21 cellular contexts compared by ENCODE assay signal in genomic region chr2:233953106-233953801, GRCh38. TPM values are rescaled to one million over a fixed set of nuclear protein-coding genes. Genes with fewer than 3 reads are reported as not detected.
DNase-seq lines count a peak whose midpoint lies in the region; ATAC-seq, FAIRE-seq and TF ChIP-seq lines count a peak whose summit lies in the region.
"Had no signal": no experiment of that assay in that cellular context is flagged by ENCODE, and none has a peak within 500 bp of the region (broad histone marks: within the 10 kb centered on the region; RNA-seq: fewer than 3 reads in every experiment).

No MANE protein-coding gene starts in this region.

- intact Hi-C loops in MCF 10A (cut with micrococcal nuclease), result no loop called here

- H3K4me1 Mint-ChIP-seq in MCF 10A (ENCODE audit: insufficient read depth, unreplicated experiment), result no peaks in the 10 kb centered on the region
- H3K4me1 Mint-ChIP-seq: activated T-helper 17 cell treated with anti-CD3 and anti-CD28 coated beads, Interleukin-2, amount 50 U/mL, for 72 hours; CD4-positive, alpha-beta memory T cell; GM23338 had no signal

- no peak overlapping the region for H3K27ac Mint-ChIP-seq in MCF 10A (ENCODE audit: low read depth, unreplicated experiment)
- H3K27ac Mint-ChIP-seq: activated T-helper 17 cell treated with anti-CD3 and anti-CD28 coated beads, Interleukin-2, amount 50 U/mL, for 72 hours; CD4-positive, alpha-beta memory T cell; dendritic cell treated with granulocyte-macrophage colony-stimulating factor and Interleukin-4, amounts not matched to agents 40 ng/mL and 50 ng/mL, for 4 days; GM23338; stimulated activated naive CD8-positive, alpha-beta T cell treated with anti-CD3 and anti-CD28 coated beads, Interleukin-15, Interleukin-2, amounts not matched to agents 100 ng/mL and 50 ng/mL, for 24 hours had no signal

- FAIRE-seq in H54 (lab: Jason Lieb, UNC), result no peak
- FAIRE-seq: bronchial epithelial cell had no signal

- POLR2A ChIA-PET in MCF 10A (lab: Yijun Ruan, JAX), result interaction anchor here (0.5 to 1.0 kb wide), 2 partner anchors 10 to 283 kb away, joined by 3 read pairs; no protein-coding TSS in a partner anchor

- CTCF ChIA-PET in MCF 10A (lab: Yijun Ruan, JAX), result interaction anchor here (0.6 to 1.2 kb wide), 4 partner anchors 20 to 549 kb away, joined by 3 to 5 read pairs (median 3); no protein-coding TSS in a partner anchor

- BruUV-seq in MCF 10A (replicated peaks; lab: Mats Ljungman, UMichigan), result no TSS peak

- no peak for TF ChIP-seq CTCF in MCF 10A (IDR thresholded peaks at IDR 0.05; ENCODE audit: unreplicated experiment)

- no peaks in the 10 kb centered on the region for H3K9me3 Mint-ChIP-seq in MCF 10A (ENCODE audit: unreplicated experiment)
- H3K9me3 Mint-ChIP-seq: dendritic cell treated with granulocyte-macrophage colony-stimulating factor and Interleukin-4, amounts not matched to agents 40 ng/mL and 50 ng/mL, for 4 days; GM23338; stimulated activated naive CD8-positive, alpha-beta T cell treated with anti-CD3 and anti-CD28 coated beads, Interleukin-15, Interleukin-2, amounts not matched to agents 100 ng/mL and 50 ng/mL, for 24 hours had no signal

- DNase-seq in COR-L47 (lab: John Stamatoyannopoulos, UW) (peak; percentile 63), NCI-H1417 treated with DMSO at 0.1 percent for 48 hours (lab: John Stamatoyannopoulos, UW) (peak; percentile 77), NCI-H526 (lab: John Stamatoyannopoulos, UW) (peak; percentile 33 to 49), epidermal melanocyte (ENCODE audit: insufficient read length, low spot score) (peak; percentile 30), erythroblast (lab: John Stamatoyannopoulos, UW) (no peak), H54 (ENCODE audit: insufficient read length, low spot score) (no peak), MCF 10A (ENCODE audit: unreplicated experiment) (no peak)
- DNase-seq: CD4-positive, alpha-beta memory T cell; Kasumi-1; NCI-H1694 treated with DMSO at 0.1 percent for 48 hours; stimulated activated CD4-positive, alpha-beta T cell treated with anti-CD3 and anti-CD28 coated beads, Interleukin-15, amount 100 ng/mL, for 24 hours; T-helper 2 cell; upper lobe of left lung had no signal

- no peak overlapping the region for H3K4me3 Mint-ChIP-seq in MCF 10A (ENCODE audit: unreplicated experiment)
- H3K4me3 Mint-ChIP-seq: activated T-helper 17 cell treated with anti-CD3 and anti-CD28 coated beads, Interleukin-2, amount 50 U/mL, for 72 hours; CD4-positive, alpha-beta memory T cell; dendritic cell treated with granulocyte-macrophage colony-stimulating factor and Interleukin-4, amounts not matched to agents 40 ng/mL and 50 ng/mL, for 4 days; GM23338; stimulated activated naive CD8-positive, alpha-beta T cell treated with anti-CD3 and anti-CD28 coated beads, Interleukin-15, Interleukin-2, amounts not matched to agents 100 ng/mL and 50 ng/mL, for 24 hours had no signal

- peaks cover 50% of the 10 kb centered on the region for H3K27me3 Mint-ChIP-seq in MCF 10A (ENCODE audit: insufficient read depth, unreplicated experiment)

- no peak for ATAC-seq in HG02642 (IDR thresholded peaks at IDR 0.05; ENCODE audit: poor library complexity, unreplicated experiment)
- ATAC-seq: activated CD4-positive, CD25-positive, alpha-beta regulatory T cell treated with anti-CD3 and anti-CD28 coated beads, Interleukin-2, amount 50 U/mL, for 24 hours; activated T-helper 17 cell treated with anti-CD3 and anti-CD28 coated beads, Interleukin-2, amount 50 U/mL, for 72 hours; gastroesophageal sphincter; GM23338 had no signal

- no peaks in the 10 kb centered on the region for H3K36me3 Mint-ChIP-seq in MCF 10A (ENCODE audit: insufficient read depth, unreplicated experiment)
- H3K36me3 Mint-ChIP-seq: CD4-positive, alpha-beta memory T cell had no signal

- TF ChIP-seq POLR2A in erythroblast (IDR thresholded peaks at IDR 0.05; ENCODE audit: low read length), result no peak
- TF ChIP-seq POLR2A in H54 (IDR thresholded peaks at IDR 0.05; ENCODE audit: low read depth, low read length), result no peak

RNA-seq across cellular contexts. Expression of gene TRPM8, which starts 36.1 kb away (rescaled TPM):
- not detected in 2 replicates for total RNA-seq in MCF 10A (2022)
- total RNA-seq: bronchial epithelial cell; CD4-positive, alpha-beta memory T cell; gastroesophageal sphincter had no signal

Comparison
In these comparisons a context has a peak if more than half of its experiments do, and no peak if none do; other contexts are left out.
1. DNase-seq: peak in COR-L47 (single experiment), NCI-H1417 treated with DMSO at 0.1 percent for 48 hours (single experiment), NCI-H526 (2 of 2) and epidermal melanocyte (single experiment); none in erythroblast (0 of 2), H54 (single experiment) and MCF 10A (single experiment).